Comparison of ENCODE assay signal across 8 cellular contexts in genomic region chr11:67354314-67355022, GRCh38. TPM values are rescaled to one million over a fixed set of nuclear protein-coding genes. Genes with fewer than 3 reads are reported as not detected.
A peak's percentile ranks its signal among the peaks of the same experiment; 100 is the strongest.
DNase-seq lines count a peak whose midpoint lies in the region; ATAC-seq and TF ChIP-seq lines count a peak whose summit lies in the region.

No MANE protein-coding gene starts in this region.

- peak overlapping the region; percentile 85 for H3K4me2 ChIP-seq in smooth muscle cell

- DNase-seq in M059J (ENCODE audit: low read depth): peak; percentile 98
- no peak for DNase-seq in astrocyte of the cerebellum (ENCODE audit: low read depth)
- no peak for DNase-seq in smooth muscle cell (lab: John Stamatoyannopoulos, UW; ENCODE audit: unreplicated experiment)
- no peak for DNase-seq in globus pallidus (ENCODE audit: low spot score)

- peaks cover 27% of the 10 kb centered on the region for H3F3A ChIP-seq in smooth muscle cell (ENCODE audit: low read depth)

- no peak overlapping the region for H2AFZ ChIP-seq in smooth muscle cell (ENCODE audit: low read depth)

- peaks cover 14% of the 10 kb centered on the region for H3K79me2 ChIP-seq in smooth muscle cell (ENCODE audit: low read depth)

- peaks cover 13% of the 10 kb centered on the region; the same call in 1 of the 2 replicates for H3K4me1 ChIP-seq in iPS-20b (ENCODE audit: insufficient read depth, low read length)
- H3K4me1 ChIP-seq in smooth muscle cell (ENCODE audit: low read depth): peaks cover 34% of the 10 kb centered on the region

- peak overlapping the region; percentile 68; the same call in 1 of the 2 replicates for H3K9ac ChIP-seq in iPS-20b (ENCODE audit: low read depth, low read length)
- peak overlapping the region; percentile 78 for H3K9ac ChIP-seq in smooth muscle cell (ENCODE audit: low read depth)

- ATAC-seq in GM21717 (IDR thresholded peaks at IDR 0.05; ENCODE audit: unreplicated experiment) (no peak), HG03139 (IDR thresholded peaks at IDR 0.05; ENCODE audit: unreplicated experiment) (no peak)

- H3K36me3 ChIP-seq in iPS-20b (ENCODE audit: insufficient read depth, low read depth, low read length) (no peaks in the 10 kb centered on the region), smooth muscle cell (ENCODE audit: low read depth) (no peaks in the 10 kb centered on the region)

- H4K20me1 ChIP-seq in smooth muscle cell (ENCODE audit: low read depth): peaks cover 5% of the 10 kb centered on the region

- H3K4me3 ChIP-seq in GM08714 (ENCODE audit: low read length): peak overlapping the region; percentile 31; the same call in 1 of the 2 replicates
- peak overlapping the region; percentile 78 for H3K4me3 ChIP-seq in astrocyte of the cerebellum (ENCODE audit: low read depth, low read length)
- peak overlapping the region; percentile 85; the same call in 1 of the 2 replicates for H3K4me3 ChIP-seq in iPS-20b (ENCODE audit: low read length)
- H3K4me3 ChIP-seq in smooth muscle cell: peak overlapping the region; percentile 63

- TF ChIP-seq CTCF in astrocyte of the cerebellum (IDR thresholded peaks at IDR 0.05; ENCODE audit: low read depth, low read length, missing control alignments) (no peak), smooth muscle cell (IDR thresholded peaks at IDR 0.05; ENCODE audit: borderline replicate concordance, insufficient read depth, poor library complexity, severe bottlenecking) (peak; percentile 15)

- in situ Hi-C loops in astrocyte of the cerebellum (cut with HindIII; ENCODE audit: low sequenced_read_pairs): no loop called here

- H3K27ac ChIP-seq in iPS-20b (ENCODE audit: low read length) (no peak overlapping the region), smooth muscle cell (ENCODE audit: low read depth) (peak overlapping the region; percentile 98)

- H3K9me3 ChIP-seq in iPS-20b (ENCODE audit: insufficient read depth, low read depth, low read length): no peaks in the 10 kb centered on the region
- H3K9me3 ChIP-seq in smooth muscle cell (replicated peaks; ENCODE audit: low read depth): no peaks in the 10 kb centered on the region

- H3K27me3 ChIP-seq in iPS-20b (ENCODE audit: insufficient read depth, low read length): peaks cover 3% of the 10 kb centered on the region; the same call in 1 of the 2 replicates
- H3K27me3 ChIP-seq in smooth muscle cell (ENCODE audit: low read depth): no peaks in the 10 kb centered on the region

- WGBS in smooth muscle cell (ENCODE audit: low lambda C conversion rate): 17% methylated on average over 3 of the region's 3 CpGs

RNA-seq across cellular contexts. Expression of gene POLD4, which starts 1.1 kb away (rescaled TPM):
- 127 and 137 TPM in 2 replicates for total RNA-seq in M059J (2014; rRNA removed; shearing (Covaris generic))
- 61.4 and 78.0 TPM in 2 replicates for total RNA-seq in smooth muscle cell
- polyA plus RNA-seq in smooth muscle cell: 113 and 133 TPM in 2 replicates

RNA-seq across cellular contexts. Expression of gene CLCF1, which starts 18.9 kb away (rescaled TPM):
- total RNA-seq in M059J (2014; rRNA removed; shearing (Covaris generic)): 16.2 and 22.6 TPM in 2 replicates
- total RNA-seq in smooth muscle cell: 7.3 and 12.2 TPM in 2 replicates
- 4.6 and 6.2 TPM in 2 replicates for polyA plus RNA-seq in smooth muscle cell

RNA-seq across cellular contexts. Expression of gene RAD9A, which starts 37.3 kb away (rescaled TPM):
- total RNA-seq in M059J (2014; rRNA removed; shearing (Covaris generic)): 7.3 and 13.3 TPM in 2 replicates
- 17.3 and 19.5 TPM in 2 replicates for total RNA-seq in smooth muscle cell
- polyA plus RNA-seq in smooth muscle cell: 20.3 and 21.4 TPM in 2 replicates

RNA-seq across cellular contexts. Expression of gene PPP1CA, which starts 47.2 kb away (rescaled TPM):
- 223 and 247 TPM in 2 replicates for total RNA-seq in M059J (2014; rRNA removed; shearing (Covaris generic))
- 99.3 and 123 TPM in 2 replicates for total RNA-seq in smooth muscle cell
- polyA plus RNA-seq in smooth muscle cell: 210 and 220 TPM in 2 replicates

RNA-seq across cellular contexts. Expression of gene TBC1D10C, which starts 49.4 kb away (rescaled TPM):
- total RNA-seq in M059J (2014; rRNA removed; shearing (Covaris generic)): not detected in 2 replicates
- not detected in 2 replicates for total RNA-seq in smooth muscle cell
- polyA plus RNA-seq in smooth muscle cell: 0.32 TPM in 1 of 2 replicates, not detected in the other

Comparison
In these comparisons a context has a peak if more than half of its experiments do, and no peak if none do; other contexts are left out.
1. H3K4me3 ChIP-seq: peak in every context shown above with its lines; median percentile 85 in iPS-20b; 78 in astrocyte of the cerebellum; 63 in smooth muscle cell; 31 in GM08714.